ENCODE assay signal across 10 cellular contexts in the genomic region with DNA sequence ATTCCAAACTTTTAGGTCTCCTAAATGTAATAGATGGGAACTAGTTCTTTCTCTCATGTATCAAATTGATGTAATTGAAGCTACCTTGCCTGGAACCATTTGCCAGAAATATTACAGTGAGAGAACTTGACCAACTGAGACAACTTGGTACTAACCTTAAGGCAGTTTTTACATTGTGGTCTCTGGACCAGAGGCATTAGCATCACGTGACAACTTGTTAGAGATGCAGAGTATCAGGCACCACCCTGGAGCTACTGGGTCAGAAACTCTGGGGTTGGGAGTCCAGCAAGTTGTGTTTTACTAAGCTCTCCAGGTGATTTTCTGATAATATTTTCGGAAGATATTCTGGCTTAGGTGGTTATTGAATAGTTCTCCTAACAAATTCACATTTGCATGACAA.
"Had no signal": no experiment of that assay in that cellular context is flagged by ENCODE, and none has a peak within 500 bp of the region (broad histone marks: within the 10 kb centered on the region; RNA-seq: fewer than 3 reads in every experiment).

No MANE protein-coding gene starts in this region.

- H3K36me3 ChIP-seq: HAP-1 had no signal

- H3K4me2 ChIP-seq: GM23338 had no signal

- ATAC-seq: GM23338, HCT116 had no signal

- H3K4me1 ChIP-seq: HAP-1 had no signal

- DNase-seq: GM23248, GOT3, H7, H9, HCEC 1CT, HFFc6 had no signal

- H3K9ac ChIP-seq: GM23248 had no signal

- H3K4me3 Mint-ChIP-seq: GM23338, H9, HFFc6 had no signal

- FAIRE-seq: H54 had no signal

- H2AFZ ChIP-seq: GM23248, GM23338 had no signal

- H3K9me3 ChIP-seq: HAP-1 had no signal

- H3K27ac ChIP-seq: GM23248 had no signal

- H3K27ac Mint-ChIP-seq: GM23338, H9, HFFc6 had no signal

- H3K9me3 Mint-ChIP-seq: GM23338, H9, HFFc6 had no signal

- H3K4me1 Mint-ChIP-seq: H9 had no signal

- H3K4me3 ChIP-seq: GM23248, GM23338, HAP-1 had no signal
